In genomic region chr12:113196996-113197395, GRCh38 we compare ENCODE assay signal across 8 cellular contexts. TPM values are rescaled to one million over a fixed set of nuclear protein-coding genes. Genes with fewer than 3 reads are reported as not detected.
DNase-seq lines count a peak whose midpoint lies in the region; ATAC-seq and TF ChIP-seq lines count a peak whose summit lies in the region.

No MANE protein-coding gene starts in this region.

- H3K4me1 Mint-ChIP-seq in chondrocyte (ENCODE audit: low read depth) = peaks cover 43% of the 10 kb centered on the region

- no peak overlapping the region for H3K4me3 ChIP-seq in WERI-Rb-1 (ENCODE audit: low read depth, low read length)

- H3K27me3 ChIP-seq in WERI-Rb-1 (ENCODE audit: insufficient read depth, low read depth, severe bottlenecking) = no peaks in the 10 kb centered on the region

- H3K27ac ChIP-seq in WERI-Rb-1 = no peak overlapping the region

- TF ChIP-seq CTCF in GM12873 (IDR thresholded peaks at IDR 0.05; ENCODE audit: insufficient read depth, low read depth, low read length, missing control alignments) (peak; percentile 81), WERI-Rb-1 (IDR thresholded peaks at IDR 0.05; ENCODE audit: low read depth, low read length) (peak; percentile 75), chondrocyte (IDR thresholded peaks at IDR 0.05) (peak; percentile 86)

- DNase-seq in 8988T (peak; percentile 81), NCI-H2171 treated with DMSO at 0.1 percent for 48 hours (lab: John Stamatoyannopoulos, UW) (peak; percentile 77), WERI-Rb-1 (peak; percentile 75), chondrocyte (ENCODE audit: low spot score) (no peak), kidney tubule cell (ENCODE audit: low spot score) (peak; percentile 75)
- peak; percentile 11 for DNase-seq in stimulated activated CD8-positive, alpha-beta memory T cell treated with anti-CD3 and anti-CD28 coated beads, Interleukin-4, amount 100 ng/mL, for 24 hours (ENCODE audit: low read depth)

- ATAC-seq in HG02981 (IDR thresholded peaks at IDR 0.05; ENCODE audit: unreplicated experiment) = peak; percentile 87

- no peak overlapping the region for H3K27ac Mint-ChIP-seq in chondrocyte (ENCODE audit: unreplicated experiment)

- H3K36me3 Mint-ChIP-seq in chondrocyte (ENCODE audit: low read depth) = no peaks in the 10 kb centered on the region

- no peak overlapping the region for H3K4me3 Mint-ChIP-seq in chondrocyte (ENCODE audit: unreplicated experiment)

- no peaks in the 10 kb centered on the region for H3K9me3 Mint-ChIP-seq in chondrocyte (ENCODE audit: low read depth)

- no peaks in the 10 kb centered on the region for H3K9me3 ChIP-seq in WERI-Rb-1 (ENCODE audit: severe bottlenecking)

- H3K27me3 Mint-ChIP-seq in chondrocyte (ENCODE audit: low read depth) = no peaks in the 10 kb centered on the region

- no peaks in the 10 kb centered on the region for H3K36me3 ChIP-seq in WERI-Rb-1

RNA-seq across cellular contexts. Expression of gene RITA1, which starts 11.5 kb away (rescaled TPM):
- total RNA-seq in chondrocyte = 15.5 to 20.2 TPM (median 16.7 TPM) in 3 replicates

RNA-seq across cellular contexts. Expression of gene DDX54, which starts 11.7 kb away (rescaled TPM):
- total RNA-seq in chondrocyte = 44.2 to 52.7 TPM (median 44.6 TPM) in 3 replicates

RNA-seq across cellular contexts. Expression of gene TPCN1, which starts 24.3 kb away (rescaled TPM):
- 35.9 to 40.0 TPM (median 37.7 TPM) in 3 replicates for total RNA-seq in chondrocyte

RNA-seq across cellular contexts. Expression of gene CFAP73, which starts 47.5 kb away (rescaled TPM):
- total RNA-seq in chondrocyte = not detected in 3 replicates
